ENCODE assay signal across 8 cellular contexts in the genomic region with DNA sequence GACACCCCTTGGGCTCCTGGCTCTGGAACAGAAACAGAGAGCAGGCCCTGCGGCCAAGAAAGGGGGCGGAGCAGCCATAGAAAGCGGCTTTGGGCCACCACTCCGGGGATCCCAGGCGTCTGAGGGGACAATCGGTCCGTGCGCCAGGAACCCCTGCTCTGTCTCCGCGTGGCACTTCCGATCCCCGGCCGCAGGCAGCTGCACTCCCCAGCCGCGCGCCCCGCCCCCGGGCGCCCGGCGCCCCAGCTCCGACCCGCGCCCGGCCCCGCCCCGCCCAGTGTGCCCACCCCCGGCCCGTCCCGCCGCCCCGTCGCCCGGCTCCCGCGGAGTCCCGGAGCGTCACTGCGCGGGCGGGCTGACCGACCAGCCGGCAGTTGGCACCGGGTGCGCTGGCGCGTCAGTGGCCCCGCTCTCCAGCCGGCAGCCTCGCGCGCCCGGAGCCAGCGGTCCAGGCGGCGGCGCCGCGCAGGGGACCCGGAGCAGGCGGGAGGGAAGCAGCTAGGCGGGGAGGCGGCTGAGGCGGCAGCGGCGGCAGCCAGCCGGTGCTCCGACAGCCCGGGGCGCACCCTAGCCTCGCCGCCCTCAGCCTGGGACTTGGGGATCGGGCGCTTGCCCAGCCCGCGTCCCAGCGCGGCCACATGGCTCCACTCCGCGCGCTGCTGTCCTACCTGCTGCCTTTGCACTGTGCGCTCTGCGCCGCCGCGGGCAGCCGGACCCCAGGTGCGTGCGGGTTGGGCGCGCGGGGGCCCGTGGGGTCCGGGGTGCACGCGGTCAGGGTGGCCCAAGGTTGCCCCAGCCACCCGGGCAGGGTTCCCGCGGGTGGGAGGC. TPM values are rescaled to one million over a fixed set of nuclear protein-coding genes. Genes with fewer than 3 reads are reported as not detected.
DNase-seq lines count a peak whose midpoint lies in the region; ATAC-seq lines count a peak whose summit lies in the region.

A gene with protein sequence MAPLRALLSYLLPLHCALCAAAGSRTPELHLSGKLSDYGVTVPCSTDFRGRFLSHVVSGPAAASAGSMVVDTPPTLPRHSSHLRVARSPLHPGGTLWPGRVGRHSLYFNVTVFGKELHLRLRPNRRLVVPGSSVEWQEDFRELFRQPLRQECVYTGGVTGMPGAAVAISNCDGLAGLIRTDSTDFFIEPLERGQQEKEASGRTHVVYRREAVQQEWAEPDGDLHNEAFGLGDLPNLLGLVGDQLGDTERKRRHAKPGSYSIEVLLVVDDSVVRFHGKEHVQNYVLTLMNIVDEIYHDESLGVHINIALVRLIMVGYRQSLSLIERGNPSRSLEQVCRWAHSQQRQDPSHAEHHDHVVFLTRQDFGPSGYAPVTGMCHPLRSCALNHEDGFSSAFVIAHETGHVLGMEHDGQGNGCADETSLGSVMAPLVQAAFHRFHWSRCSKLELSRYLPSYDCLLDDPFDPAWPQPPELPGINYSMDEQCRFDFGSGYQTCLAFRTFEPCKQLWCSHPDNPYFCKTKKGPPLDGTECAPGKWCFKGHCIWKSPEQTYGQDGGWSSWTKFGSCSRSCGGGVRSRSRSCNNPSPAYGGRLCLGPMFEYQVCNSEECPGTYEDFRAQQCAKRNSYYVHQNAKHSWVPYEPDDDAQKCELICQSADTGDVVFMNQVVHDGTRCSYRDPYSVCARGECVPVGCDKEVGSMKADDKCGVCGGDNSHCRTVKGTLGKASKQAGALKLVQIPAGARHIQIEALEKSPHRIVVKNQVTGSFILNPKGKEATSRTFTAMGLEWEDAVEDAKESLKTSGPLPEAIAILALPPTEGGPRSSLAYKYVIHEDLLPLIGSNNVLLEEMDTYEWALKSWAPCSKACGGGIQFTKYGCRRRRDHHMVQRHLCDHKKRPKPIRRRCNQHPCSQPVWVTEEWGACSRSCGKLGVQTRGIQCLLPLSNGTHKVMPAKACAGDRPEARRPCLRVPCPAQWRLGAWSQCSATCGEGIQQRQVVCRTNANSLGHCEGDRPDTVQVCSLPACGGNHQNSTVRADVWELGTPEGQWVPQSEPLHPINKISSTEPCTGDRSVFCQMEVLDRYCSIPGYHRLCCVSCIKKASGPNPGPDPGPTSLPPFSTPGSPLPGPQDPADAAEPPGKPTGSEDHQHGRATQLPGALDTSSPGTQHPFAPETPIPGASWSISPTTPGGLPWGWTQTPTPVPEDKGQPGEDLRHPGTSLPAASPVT (plus strand): TSS at position 342 of the 828 bp plus-strand sequence. CDS start 297 bp downstream, at position 639.

- H3K4me1 ChIP-seq in iPS-15b (ENCODE audit: control insufficient read depth, insufficient read depth, low read length), result peaks cover 4% of the 10 kb centered on the region

- DNase-seq in DMS79 treated with DMSO at 0.1 percent for 48 hours (lab: John Stamatoyannopoulos, UW) (peak; percentile 25), DMS79 (lab: John Stamatoyannopoulos, UW) (no peak), NCI-H226 (peak; percentile 38), astrocyte of the hippocampus (ENCODE audit: low read depth, low spot score) (peak; percentile 89), sciatic nerve (ENCODE audit: low spot score) (no peak)

- H3K36me3 ChIP-seq in iPS-15b (ENCODE audit: control insufficient read depth, insufficient read depth, low read length), result no peaks in the 10 kb centered on the region

- peak within 1 kb of the TSS; percentile 54 for H3K4me3 ChIP-seq in iPS-15b (ENCODE audit: low read depth, low read length)

- H3K27me3 ChIP-seq in iPS-15b (ENCODE audit: control insufficient read depth, insufficient read depth, low read length), result peaks cover 25% of the 10 kb centered on the region

- intact Hi-C loops in sciatic nerve (cut with DNase I), result no loop called here

- no peaks in the 10 kb centered on the region for H3K9me3 ChIP-seq in iPS-15b (ENCODE audit: control insufficient read depth, insufficient read depth, low read length)

- H3K9ac ChIP-seq in iPS-15b (ENCODE audit: low read depth, low read length), result peak within 1 kb of the TSS; percentile 70

- peak; percentile 27 for ATAC-seq in sciatic nerve
- no peak for ATAC-seq in HG03432 (IDR thresholded peaks at IDR 0.05; ENCODE audit: unreplicated experiment)
- no peak for ATAC-seq in GM18511 (IDR thresholded peaks at IDR 0.05; ENCODE audit: unreplicated experiment)

RNA-seq across cellular contexts. Expression of the gene that starts here (rescaled TPM):
- total RNA-seq in sciatic nerve, result 3.1 TPM

Comparison
In these comparisons a context has a peak if more than half of its experiments do, and no peak if none do; other contexts are left out.
1. DNase-seq: peak in DMS79 treated with DMSO at 0.1 percent for 48 hours (single experiment), NCI-H226 (single experiment) and astrocyte of the hippocampus (single experiment); none in DMS79 (single experiment) and sciatic nerve (single experiment).